In the genomic region with DNA sequence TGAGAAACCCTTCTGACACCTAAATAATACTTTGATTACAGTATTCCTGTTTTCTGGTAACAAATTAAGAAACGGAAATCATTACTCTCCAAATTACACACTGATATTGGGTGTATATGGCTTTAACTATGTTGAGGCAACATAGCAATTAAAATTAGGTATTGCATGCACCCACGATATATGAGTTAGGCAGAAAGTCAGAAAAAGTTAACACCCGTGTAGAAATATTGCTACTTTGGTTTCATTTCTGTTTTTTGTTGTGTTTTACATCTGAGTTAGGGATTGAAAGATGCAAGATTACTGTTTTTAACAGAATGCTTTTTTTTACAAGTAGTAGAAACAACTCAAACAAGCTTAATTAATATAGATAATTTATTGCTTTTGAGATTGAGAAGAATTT, we compare ENCODE assay signal across 22 cellular contexts.
"Had no signal": no experiment of that assay in that cellular context is flagged by ENCODE, and none has a peak within 500 bp of the region (broad histone marks: within the 10 kb centered on the region; RNA-seq: fewer than 3 reads in every experiment).

No MANE protein-coding gene starts in this region.

- H3K27ac ChIP-seq: epithelial cell of prostate, left lung, lower lobe of right lung, neural progenitor cell, right atrium auricular region, spleen, suprapubic skin, tibial artery, upper lobe of right lung had no signal

- H3K4me3 ChIP-seq: left lung, lower lobe of right lung, neural progenitor cell, right atrium auricular region, spleen, suprapubic skin, tibial artery, upper lobe of right lung had no signal

- H3K27me3 ChIP-seq: left lung, neural progenitor cell, right atrium auricular region, spleen, suprapubic skin, tibial artery, upper lobe of right lung had no signal

- ATAC-seq: activated T-cell treated with anti-CD3 and anti-CD28 coated beads, Interleukin-2, amount 50 U/mL, for 72 hours; left lung; lower lobe of right lung; natural killer cell; upper lobe of right lung had no signal

- H3K4me2 ChIP-seq: neural progenitor cell had no signal

- H3K36me3 ChIP-seq: left lung, lower lobe of right lung, neural progenitor cell, right atrium auricular region, spleen, suprapubic skin, tibial artery, upper lobe of right lung had no signal

- H3K9ac ChIP-seq: neural progenitor cell had no signal

- H3K4me1 ChIP-seq: left lung, lower lobe of right lung, neural progenitor cell, right atrium auricular region, spleen, suprapubic skin, tibial artery, upper lobe of right lung had no signal

- DNase-seq: activated CD4-positive, alpha-beta T cell treated with anti-CD3 and anti-CD28 coated beads for 4 hours; activated CD4-positive, alpha-beta T cell treated with anti-CD3 and anti-CD28 coated beads, Interleukin-2, amount 50 U/mL, for 4 hours; activated effector memory CD4-positive, alpha-beta T cell treated with Interleukin-2 at 50 U/mL for 16 hours; activated naive CD4-positive, alpha-beta T cell treated with Interleukin-2 at 50 U/mL for 16 hours; activated T-cell treated with anti-CD3 and anti-CD28 coated beads for 4 hours; activated T-cell treated with anti-CD3 and anti-CD28 coated beads, Interleukin-2, amount 50 U/mL, for 72 hours; anterior cingulate cortex; effector CD4-positive, alpha-beta T cell; glutamatergic neuron; left lung; lower lobe of right lung; mesenchymal stem cell; natural killer cell; occipital lobe; spleen; stimulated activated naive CD4-positive, alpha-beta T cell; tibial artery; upper lobe of right lung had no signal

- H2AFZ ChIP-seq: neural progenitor cell had no signal

- H3K9me3 ChIP-seq: left lung, lower lobe of right lung, right atrium auricular region, spleen, suprapubic skin, tibial artery, upper lobe of right lung had no signal
